Comparison of ENCODE assay signal across 7 cellular contexts in genomic region chrX:15493118-15494082, GRCh38. TPM values are rescaled to one million over a fixed set of nuclear protein-coding genes. Genes with fewer than 3 reads are reported as not detected.
DNase-seq lines count a peak whose midpoint lies in the region; ATAC-seq and TF ChIP-seq lines count a peak whose summit lies in the region.

Gene PIR (minus strand): TSS chrX:15493333. CDS start chrX:15491257, 2,076 bp downstream.

- H3K27me3 ChIP-seq in body of pancreas (no peaks in the 10 kb centered on the region), iPS DF 6.9 (ENCODE audit: control insufficient read depth, insufficient read depth, low read length) (no peaks in the 10 kb centered on the region), sigmoid colon (no peaks in the 10 kb centered on the region)

- 3 to 15% methylated on average over 16 to 47 of the region's 48 CpGs for WGBS in body of pancreas, 2 donors
- no CpG with 5 or more reads among the region's 48 CpGs for whole genome bisulfite sequencing in iPS DF 6.9 (ENCODE audit: insufficient coverage, insufficient read length)
- WGBS in sigmoid colon, 2 donors: 5 to 7% methylated on average over 48 of the region's 48 CpGs

- peak in 5 of 7 experiments; percentile 26 to 50 (median 43) for TF ChIP-seq CTCF in body of pancreas (IDR thresholded peaks at IDR 0.05)
- TF ChIP-seq CTCF in sigmoid colon (IDR thresholded peaks at IDR 0.05): peak in 2 of 4 experiments; percentile 6 to 18

- no peak for TF ChIP-seq EP300 in sigmoid colon (IDR thresholded peaks at IDR 0.05)

- TF ChIP-seq POLR2A in body of pancreas (IDR thresholded peaks at IDR 0.05): peak; percentile 17 to 62 (median 36)
- no peak for TF ChIP-seq POLR2A in sigmoid colon (IDR thresholded peaks at IDR 0.05)

- no peak within 1 kb of the TSS for H3K4me3 ChIP-seq in body of pancreas
- H3K4me3 ChIP-seq in iPS DF 6.9 (ENCODE audit: low read length): peak within 1 kb of the TSS; percentile 56; the same call in 1 of the 2 replicates
- peak within 1 kb of the TSS; percentile 34 to 57 (median 54) for H3K4me3 ChIP-seq in sigmoid colon

- H3K27ac ChIP-seq in body of pancreas (peak within 1 kb of the TSS in 3 of 4 donors; percentile 57 to 74 (median 69)), iPS DF 6.9 (ENCODE audit: low read length) (no peak within 1 kb of the TSS), sigmoid colon (peak within 1 kb of the TSS; percentile 60 to 71 (median 66))

- H3K9me3 ChIP-seq in body of pancreas (no peaks in the 10 kb centered on the region), iPS DF 6.9 (ENCODE audit: control insufficient read depth, insufficient read depth, low read length) (no peaks in the 10 kb centered on the region), sigmoid colon (no peaks in the 10 kb centered on the region)

- H3K4me1 ChIP-seq in body of pancreas: peaks cover 6% of the 10 kb centered on the region
- no peaks in the 10 kb centered on the region for H3K4me1 ChIP-seq in iPS DF 6.9 (ENCODE audit: control insufficient read depth, insufficient read depth, low read length)
- H3K4me1 ChIP-seq in sigmoid colon: peaks cover 0 to 11% (median 3%) of the 10 kb centered on the region in 4 donors

- DNase-seq in NCI-H187 treated with DMSO at 0.1 percent for 48 hours (lab: John Stamatoyannopoulos, UW) (peak; percentile 2), T-helper 9 cell (peak; percentile 1), body of pancreas (peak; percentile 87 to 94 (median 90)), iPS DF 6.9 (ENCODE audit: low read depth, low spot score) (no peak), sigmoid colon (peak; percentile 92)

- H3K36me3 ChIP-seq in body of pancreas (replicated peaks in 1 of 2; ENCODE audit: insufficient read depth in 1 of 2, low read depth in 2 of 2): no peaks in the 10 kb centered on the region
- H3K36me3 ChIP-seq in iPS DF 6.9 (ENCODE audit: control insufficient read depth, insufficient read depth, low read length): no peaks in the 10 kb centered on the region
- H3K36me3 ChIP-seq in sigmoid colon: no peaks in the 10 kb centered on the region

- intact Hi-C loops in body of pancreas (cut with DNase I): no loop called here
- intact Hi-C loops in sigmoid colon (cut with DNase I): loop anchor here (2.0 to 10.0 kb wide), 2 partner anchors 159 to 181 kb away; partner anchors contain the start of gene PIGA

- ATAC-seq in GM18502 (IDR thresholded peaks at IDR 0.05; ENCODE audit: poor library complexity, unreplicated experiment) (peak; percentile 97), HG02885 (IDR thresholded peaks at IDR 0.05; ENCODE audit: poor library complexity, unreplicated experiment) (peak; percentile 97), body of pancreas (peak; percentile 100)

RNA-seq across cellular contexts. Expression of gene PIR, which starts in this region (rescaled TPM):
- total RNA-seq in body of pancreas: 1 to 10 TPM; 3.9 to 5.3 TPM
- 10 to 100 TPM in 3 of 4 donors, 1 to 10 TPM in 1; 4.5 to 22.1 (median 15.8) TPM for total RNA-seq in sigmoid colon
- 10 to 100 TPM in 2 of 3 donors, 1 to 10 TPM in 1; 6.0 to 11.6 (median 11.4) TPM for polyA plus RNA-seq in sigmoid colon

Comparison
In these comparisons a context has a peak if more than half of its experiments do, and no peak if none do; other contexts are left out.
1. H3K4me3 ChIP-seq: peak in iPS DF 6.9 (single experiment) and sigmoid colon (4 of 4); none in body of pancreas (0 of 2).
2. POLR2A ChIP-seq: peak in body of pancreas (3 of 3); none in sigmoid colon (0 of 2).
3. Peak in every context shown above with its lines, with median percentiles within 50 percentile points of each other: ATAC-seq.